Comparison of ENCODE assay signal across 13 cellular contexts in the genomic region with DNA sequence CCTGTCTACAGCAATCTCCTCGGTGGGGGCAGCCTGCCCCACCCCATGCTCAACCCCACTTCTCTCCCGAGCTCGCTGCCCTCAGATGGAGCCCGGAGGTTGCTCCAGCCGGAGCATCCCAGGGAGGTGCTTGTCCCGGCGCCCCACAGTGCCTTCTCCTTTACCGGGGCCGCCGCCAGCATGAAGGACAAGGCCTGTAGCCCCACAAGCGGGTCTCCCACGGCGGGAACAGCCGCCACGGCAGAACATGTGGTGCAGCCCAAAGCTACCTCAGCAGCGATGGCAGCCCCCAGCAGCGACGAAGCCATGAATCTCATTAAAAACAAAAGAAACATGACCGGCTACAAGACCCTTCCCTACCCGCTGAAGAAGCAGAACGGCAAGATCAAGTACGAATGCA.
"Had no signal": no experiment of that assay in that cellular context is flagged by ENCODE, and none has a peak within 500 bp of the region (broad histone marks: within the 10 kb centered on the region; RNA-seq: fewer than 3 reads in every experiment).

No MANE protein-coding gene starts in this region.

- H3K4me3 Mint-ChIP-seq: activated naive CD4-positive, alpha-beta T cell treated with anti-CD3 and anti-CD28 coated beads, Interleukin-2, amount 10 ng/mL, durations not matched to agents 7 days and 5 days; mesothelial cell of epicardium had no signal

- H3K4me1 ChIP-seq: SJSA1 had no signal

- ATAC-seq: activated CD4-positive, alpha-beta T cell treated with anti-CD3 and anti-CD28 coated beads for 36 hours; right cardiac atrium had no signal

- H3K4me3 ChIP-seq: lower lobe of right lung, SJSA1, transverse colon had no signal

- H3K9me3 Mint-ChIP-seq: activated naive CD4-positive, alpha-beta T cell treated with anti-CD3 and anti-CD28 coated beads, Interleukin-2, amount 10 ng/mL, durations not matched to agents 7 days and 5 days; activated T-helper 2 cell treated with anti-CD3 and anti-CD28 coated beads, Interferon-gamma antibody, Interleukin-2, Interleukin-4, amounts not matched to agents 10 μg/mL and 5 μg/mL and 100 μg/mL, durations not matched to agents 14 hours and 24 hours and 36 hours; mesothelial cell of epicardium had no signal

- H3K27ac Mint-ChIP-seq: activated CD4-positive, alpha-beta T cell treated with anti-CD3 and anti-CD28 coated beads for 36 hours; activated naive CD4-positive, alpha-beta T cell treated with anti-CD3 and anti-CD28 coated beads, Interleukin-2, amount 10 ng/mL, durations not matched to agents 7 days and 5 days; mesothelial cell of epicardium had no signal

- H3K27me3 ChIP-seq: neutrophil, SJSA1, transverse colon had no signal

- H3K9me3 ChIP-seq: lower lobe of right lung, neutrophil, SJSA1, transverse colon had no signal

- H3K27ac ChIP-seq: lower lobe of right lung, neutrophil, SJSA1, transverse colon, WERI-Rb-1 had no signal

- DNase-seq: activated CD4-positive, alpha-beta T cell treated with anti-CD3 and anti-CD28 coated beads for 36 hours; activated naive CD4-positive, alpha-beta T cell treated with anti-CD3 and anti-CD28 coated beads, Interleukin-2, amount 10 ng/mL, durations not matched to agents 7 days and 5 days; central memory CD4-positive, alpha-beta T cell; hypothalamus; lower lobe of right lung; right cardiac atrium; small intestine; transverse colon; WERI-Rb-1 had no signal
